Comparison of ENCODE assay signal across 2 cellular contexts in genomic region chr2:12050381-12050780, GRCh38.
TF ChIP-seq lines count a peak whose summit lies in the region.

No MANE protein-coding gene starts in this region.

TF ChIP-seq in IMR-90, 13 proteins besides CTCF, POLR2A, EP300 and RAD21:
- peak; percentile 49; the same call in 1 of the 2 replicates for TF ChIP-seq FOS (IDR thresholded peaks at IDR 0.05; ENCODE audit: low read depth, low read length)
- no peak for TF ChIP-seq RFX5 (IDR thresholded peaks at IDR 0.05; ENCODE audit: low read depth, low read length)
- peak; percentile 32; the same call in 1 of the 2 replicates for TF ChIP-seq SMC3 (IDR thresholded peaks at IDR 0.05; ENCODE audit: low read depth, low read length)

TF ChIP-seq in K562, 482 proteins besides CTCF, POLR2A, EP300 and RAD21 (continues in another document):
- TF ChIP-seq PHF8 (IDR thresholded peaks at IDR 0.05; ENCODE audit: borderline replicate concordance, low read length), result no peak
- no peak for TF ChIP-seq GABPA (tag; conservative IDR thresholded peaks at IDR 0.05; ENCODE audit: low read depth)
- TF ChIP-seq ZNF79 (CRISPR knock-in tag; IDR thresholded peaks at IDR 0.05; ENCODE audit: low read depth), result no peak
- TF ChIP-seq HIVEP1 (CRISPR knock-in tag; IDR thresholded peaks at IDR 0.05), result no peak
- TF ChIP-seq TCFL5 (CRISPR knock-in tag; conservative IDR thresholded peaks at IDR 0.05), result no peak
- TF ChIP-seq ZNF668 (CRISPR knock-in tag; IDR thresholded peaks at IDR 0.05), result no peak
- no peak for TF ChIP-seq ZBTB34 (CRISPR knock-in tag; IDR thresholded peaks at IDR 0.05)
- TF ChIP-seq ZNF408 (CRISPR knock-in tag; IDR thresholded peaks at IDR 0.05; ENCODE audit: low read depth), result no peak
- TF ChIP-seq HNRNPLL (IDR thresholded peaks at IDR 0.05; ENCODE audit: low read depth, low read length, poor library complexity, severe bottlenecking), result peak; percentile 38
- TF ChIP-seq DEAF1 (CRISPR knock-in tag; IDR thresholded peaks at IDR 0.05), result peak; percentile 37; the same call in 1 of the 2 replicates
- no peak for TF ChIP-seq TGIF2 (CRISPR knock-in tag; IDR thresholded peaks at IDR 0.05)
- no peak for TF ChIP-seq ZNF740 (CRISPR knock-in tag; IDR thresholded peaks at IDR 0.05)
- TF ChIP-seq ZNF740 (tag; IDR thresholded peaks at IDR 0.05), result no peak
- TF ChIP-seq ETV1 (tag; conservative IDR thresholded peaks at IDR 0.05; ENCODE audit: low read depth), result no peak
- TF ChIP-seq ZNF24 (IDR thresholded peaks at IDR 0.05), result peak; percentile 36; the same call in 1 of the 2 replicates
- TF ChIP-seq ZNF57 (CRISPR knock-in tag; IDR thresholded peaks at IDR 0.05), result no peak
- TF ChIP-seq BCLAF1 (IDR thresholded peaks at IDR 0.05; ENCODE audit: borderline replicate concordance in 1 of 2, control insufficient read depth in 1 of 2, low read depth in 2 of 2, low read length in 1 of 2), result no peak
- TF ChIP-seq FOXJ2 (tag; IDR thresholded peaks at IDR 0.05), result no peak
- no peak for TF ChIP-seq ZHX1 (conservative IDR thresholded peaks at IDR 0.05; ENCODE audit: low read length)
- no peak for TF ChIP-seq AFF1 (IDR thresholded peaks at IDR 0.05; ENCODE audit: low read depth in 1 of 2, partially characterized antibody in 2 of 2)
- TF ChIP-seq ZNF696 (CRISPR knock-in tag; conservative IDR thresholded peaks at IDR 0.05), result no peak
- TF ChIP-seq TFAP4 (CRISPR knock-in tag; IDR thresholded peaks at IDR 0.05; ENCODE audit: borderline replicate concordance), result no peak; the same call in 1 of the 2 replicates
- peak; percentile 66; the same call in 1 of the 2 replicates for TF ChIP-seq CTBP1 (IDR thresholded peaks at IDR 0.05; ENCODE audit: borderline replicate concordance)
- TF ChIP-seq ZMIZ1 (IDR thresholded peaks at IDR 0.05; ENCODE audit: low read depth in 2 of 2, low read length in 2 of 2), result no peak
- TF ChIP-seq DPF2 (IDR thresholded peaks at IDR 0.05), result peak; percentile 47; the same call in 1 of the 2 replicates
- TF ChIP-seq ZNF695 (CRISPR knock-in tag; IDR thresholded peaks at IDR 0.05), result no peak
- no peak for TF ChIP-seq ARHGAP35 (IDR thresholded peaks at IDR 0.05; ENCODE audit: partially characterized antibody)
- TF ChIP-seq POLR2AphosphoS2 (IDR thresholded peaks at IDR 0.05; ENCODE audit: low read length), result no peak
- no peak for TF ChIP-seq KAT7 (CRISPR knock-in tag; IDR thresholded peaks at IDR 0.05; ENCODE audit: borderline replicate concordance)
- TF ChIP-seq ZNF280B (CRISPR knock-in tag; IDR thresholded peaks at IDR 0.05), result no peak
- no peak for TF ChIP-seq NFYB (IDR thresholded peaks at IDR 0.05; ENCODE audit: extremely low read depth, insufficient read length)
- no peak for TF ChIP-seq ZNF778 (CRISPR knock-in tag; IDR thresholded peaks at IDR 0.05)
- no peak for TF ChIP-seq SMAD2 (IDR thresholded peaks at IDR 0.05; ENCODE audit: low read depth, low read length)
- peak; percentile 81 for TF ChIP-seq FOSL1 (tag; conservative IDR thresholded peaks at IDR 0.05)
- TF ChIP-seq ZNF263 (CRISPR knock-in tag; IDR thresholded peaks at IDR 0.05; ENCODE audit: borderline replicate concordance), result no peak
- TF ChIP-seq GATAD2B (IDR thresholded peaks at IDR 0.05; ENCODE audit: borderline replicate concordance), result no peak
- no peak for TF ChIP-seq ZNF239 (CRISPR knock-in tag; IDR thresholded peaks at IDR 0.05)
